ENCODE assay signal across 22 cellular contexts in the genomic region with DNA sequence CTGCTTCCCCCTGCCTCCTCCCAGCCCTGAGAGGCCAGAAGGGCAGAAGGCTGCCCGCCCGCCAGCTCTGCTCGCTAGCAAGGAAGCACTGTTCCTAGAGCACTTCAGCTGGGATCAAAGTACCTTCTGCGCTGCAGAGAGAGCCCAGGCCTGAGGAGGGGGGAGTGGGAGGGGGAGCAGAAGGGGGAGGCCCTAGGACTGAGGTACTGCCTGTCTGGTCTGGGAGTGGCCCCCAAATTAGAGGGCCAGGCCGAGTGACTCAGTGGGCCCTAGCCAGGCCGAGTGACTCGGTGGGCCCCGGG. TPM values are rescaled to one million over a fixed set of nuclear protein-coding genes. Genes with fewer than 3 reads are reported as not detected.
"Had no signal": no experiment of that assay in that cellular context is flagged by ENCODE, and none has a peak within 500 bp of the region (broad histone marks: within the 10 kb centered on the region; RNA-seq: fewer than 3 reads in every experiment).

No MANE protein-coding gene starts in this region.

- H3K4me1 Mint-ChIP-seq: activated naive CD8-positive, alpha-beta T cell treated with anti-CD3 and anti-CD28 coated beads, Interleukin-2, amount 50 U/mL, for 24 hours had no signal

- FAIRE-seq: keratinocyte had no signal

- H3K27me3 Mint-ChIP-seq: progenitor cell of endocrine pancreas had no signal

- H3K9me3 ChIP-seq: colonic mucosa, stomach had no signal

- DNase-seq: activated CD4-positive, alpha-beta T cell treated with anti-CD3 and anti-CD28 coated beads, Interleukin-2, amount 50 U/mL, for 1 hour; activated CD8-positive, alpha-beta memory T cell treated with anti-CD3 and anti-CD28 coated beads, Interleukin-2, amount 50 U/mL, for 4 hours; activated naive CD4-positive, alpha-beta T cell treated with anti-CD3 and anti-CD28 coated beads for 36 hours; activated naive CD8-positive, alpha-beta T cell treated with anti-CD3 and anti-CD28 coated beads, Interleukin-2, amount 50 U/mL, for 24 hours; activated T-cell treated with anti-CD3 and anti-CD28 coated beads, Interleukin-2, amount 50 U/mL, for 4 hours; anterior cingulate cortex; brain microvascular endothelial cell; central memory CD4-positive, alpha-beta T cell; colonic mucosa; erythroblast; foreskin melanocyte; stimulated activated CD4-positive, alpha-beta T cell treated with anti-CD3 and anti-CD28 coated beads, Interleukin-15, amount 100 ng/mL, for 24 hours; stimulated activated CD4-positive, alpha-beta T cell treated with anti-CD3 and anti-CD28 coated beads, Interleukin-4, amount 100 ng/mL, for 1 hour; stomach; T1000 had no signal

- H3K9me3 Mint-ChIP-seq: activated naive CD4-positive, alpha-beta T cell treated with anti-CD3 and anti-CD28 coated beads for 36 hours; activated naive CD8-positive, alpha-beta T cell treated with anti-CD3 and anti-CD28 coated beads, Interleukin-2, amount 50 U/mL, for 24 hours; activated T-cell treated with anti-CD3 and anti-CD28 coated beads, Interleukin-2, amount 50 U/mL, for 4 hours had no signal

- H3K4me3 Mint-ChIP-seq: activated naive CD4-positive, alpha-beta T cell treated with anti-CD3 and anti-CD28 coated beads for 36 hours; activated naive CD8-positive, alpha-beta T cell treated with anti-CD3 and anti-CD28 coated beads, Interleukin-2, amount 50 U/mL, for 24 hours; activated T-cell treated with anti-CD3 and anti-CD28 coated beads, Interleukin-2, amount 50 U/mL, for 4 hours had no signal

- H3K4me1 ChIP-seq: colonic mucosa had no signal

- H3K4me3 ChIP-seq: colonic mucosa, stomach had no signal

- H3K36me3 ChIP-seq: brain microvascular endothelial cell, colonic mucosa, stomach had no signal

- H3K27ac Mint-ChIP-seq: activated naive CD4-positive, alpha-beta T cell treated with anti-CD3 and anti-CD28 coated beads for 36 hours; activated naive CD8-positive, alpha-beta T cell treated with anti-CD3 and anti-CD28 coated beads, Interleukin-2, amount 50 U/mL, for 24 hours; progenitor cell of endocrine pancreas had no signal

- H3K27me3 ChIP-seq: brain microvascular endothelial cell, colonic mucosa had no signal

- H3K27ac ChIP-seq: brain microvascular endothelial cell, colonic mucosa had no signal

- ATAC-seq: activated naive CD8-positive, alpha-beta T cell treated with anti-CD3 and anti-CD28 coated beads, Interleukin-2, amount 50 U/mL, for 24 hours; activated T-cell treated with anti-CD3 and anti-CD28 coated beads, Interleukin-2, amount 50 U/mL, for 4 hours had no signal

RNA-seq across cellular contexts. Expression of a gene that starts 2.7 kb away (rescaled TPM):
- total RNA-seq: activated naive CD4-positive, alpha-beta T cell treated with anti-CD3 and anti-CD28 coated beads for 36 hours; T-helper 1 cell treated with Interleukin-12 subunit alpha and Interleukin-12 subunit beta and Interleukin-4 antibody, amounts not matched to agents 30 ng/mL and 1 ng/mL, for 36 hours had no signal
- polyA plus RNA-seq: neural cell had no signal

RNA-seq across cellular contexts. Expression of a gene that starts 25.3 kb away (rescaled TPM):
- total RNA-seq: activated naive CD4-positive, alpha-beta T cell treated with anti-CD3 and anti-CD28 coated beads for 36 hours; lung microvascular endothelial cell; osteoblast; ureter had no signal
- polyA plus RNA-seq: keratinocyte had no signal

RNA-seq across cellular contexts. Expression of a gene that starts 46.2 kb away (rescaled TPM):
- polyA plus RNA-seq: neural cell had no signal
